In genomic region chr3:50604110-50604621, GRCh38 we compare ENCODE assay signal across 8 cellular contexts. TPM values are rescaled to one million over a fixed set of nuclear protein-coding genes. Genes with fewer than 3 reads are reported as not detected.
DNase-seq lines count a peak whose midpoint lies in the region; ATAC-seq and TF ChIP-seq lines count a peak whose summit lies in the region.
"Had no signal": no experiment of that assay in that cellular context is flagged by ENCODE, and none has a peak within 500 bp of the region (broad histone marks: within the 10 kb centered on the region; RNA-seq: fewer than 3 reads in every experiment).

No MANE protein-coding gene starts in this region.

- intact Hi-C loops in esophagus muscularis mucosa (cut with DNase I) = no loop called here

- H3K36me3 Mint-ChIP-seq in activated naive CD4-positive, alpha-beta T cell treated with anti-CD3 and anti-CD28 coated beads, Interleukin-2, amount 10 ng/mL, durations not matched to agents 7 days and 5 days = peaks cover 89% of the 10 kb centered on the region

- ATAC-seq in thoracic aorta (ENCODE audit: insufficient number of reproducible peaks, low FRiP score, low read depth) = no peak
- no peak for ATAC-seq in GM19035 (IDR thresholded peaks at IDR 0.05; ENCODE audit: unreplicated experiment)
- no peak for ATAC-seq in HG03196 (IDR thresholded peaks at IDR 0.05; ENCODE audit: unreplicated experiment)

- CTCF ChIA-PET in activated naive CD4-positive, alpha-beta T cell treated with anti-CD3 and anti-CD28 coated beads, Interleukin-2, amount 10 ng/mL, durations not matched to agents 7 days and 5 days (lab: Charles Lee) = interaction anchor here (5.0 to 25.1 kb wide), 3 partner anchors 8 to 30 kb away, joined by 34 to 753 read pairs (median 257); partner anchors contain the start of genes C3orf18, CISH and HEMK1

- H3K4me3 ChIP-seq in esophagus muscularis mucosa = no peak overlapping the region
- H3K4me3 ChIP-seq in thoracic aorta = no peak overlapping the region

- TF ChIP-seq EP300 in esophagus muscularis mucosa (IDR thresholded peaks at IDR 0.05) = no peak

- H3K4me3 Mint-ChIP-seq in activated naive CD4-positive, alpha-beta T cell treated with anti-CD3 and anti-CD28 coated beads, Interleukin-2, amount 10 ng/mL, durations not matched to agents 7 days and 5 days = peak overlapping the region; percentile 98

- H3K27me3 Mint-ChIP-seq in activated naive CD4-positive, alpha-beta T cell treated with anti-CD3 and anti-CD28 coated beads, Interleukin-2, amount 10 ng/mL, durations not matched to agents 7 days and 5 days = peaks cover 13% of the 10 kb centered on the region

- DNase-seq in activated naive CD4-positive, alpha-beta T cell treated with anti-CD3 and anti-CD28 coated beads, Interleukin-2, amount 10 ng/mL, durations not matched to agents 7 days and 5 days = peak; percentile 23
- no peak for DNase-seq in activated naive CD4-positive, alpha-beta T cell treated with anti-CD3 and anti-CD28 coated beads, Interleukin-2, amount 50 U/mL, for 16 hours
- DNase-seq in esophagus muscularis mucosa (ENCODE audit: extremely low spot score) (no peak), thoracic aorta (ENCODE audit: low spot score) (no peak)
- DNase-seq: anterior cingulate cortex, Kasumi-1 had no signal

- TF ChIP-seq POLR2A in esophagus muscularis mucosa (IDR thresholded peaks at IDR 0.05; ENCODE audit: low read depth) = no peak

- 85% methylated on average over 5 of the region's 5 CpGs for WGBS in esophagus muscularis mucosa

- H3K27me3 ChIP-seq in esophagus muscularis mucosa (no peaks in the 10 kb centered on the region), thoracic aorta (replicated peaks; ENCODE audit: insufficient read depth) (no peaks in the 10 kb centered on the region)

- H3K27ac Mint-ChIP-seq in activated naive CD4-positive, alpha-beta T cell treated with anti-CD3 and anti-CD28 coated beads, Interleukin-2, amount 10 ng/mL, durations not matched to agents 7 days and 5 days = peak overlapping the region; percentile 99

- peaks cover 9 to 52% (median 34%) of the 10 kb centered on the region in 4 donors for H3K36me3 ChIP-seq in esophagus muscularis mucosa
- peaks cover 17% of the 10 kb centered on the region for H3K36me3 ChIP-seq in thoracic aorta

- H3K4me1 ChIP-seq in esophagus muscularis mucosa = peaks cover 74 to 98% (median 85%) of the 10 kb centered on the region in 4 donors
- H3K4me1 ChIP-seq in thoracic aorta (ENCODE audit: control insufficient read depth in 1 of 2, low read depth in 2 of 2) = peaks cover 30 to 89% of the 10 kb centered on the region in 2 donors

- H3K27ac ChIP-seq in esophagus muscularis mucosa (replicated peaks in 1 of 4) (peak overlapping the region in 3 of 4 donors; percentile 84 to 99 (median 97)), thoracic aorta (peak overlapping the region; percentile 39 to 99)

- TF ChIP-seq CTCF in esophagus muscularis mucosa (IDR thresholded peaks at IDR 0.05) (no peak), thoracic aorta (IDR thresholded peaks at IDR 0.05) (no peak)

- H3K9me3 Mint-ChIP-seq in activated naive CD4-positive, alpha-beta T cell treated with anti-CD3 and anti-CD28 coated beads, Interleukin-2, amount 10 ng/mL, durations not matched to agents 7 days and 5 days = no peaks in the 10 kb centered on the region

- peaks cover 70% of the 10 kb centered on the region for H3K4me1 Mint-ChIP-seq in activated naive CD4-positive, alpha-beta T cell treated with anti-CD3 and anti-CD28 coated beads, Interleukin-2, amount 10 ng/mL, durations not matched to agents 7 days and 5 days

- H3K9me3 ChIP-seq in esophagus muscularis mucosa (no peaks in the 10 kb centered on the region), thoracic aorta (no peaks in the 10 kb centered on the region)

RNA-seq across cellular contexts. Expression of gene CISH, which starts 7.4 kb away (rescaled TPM):
- total RNA-seq in esophagus muscularis mucosa (10 to 100 TPM in 1 of 4 donors, 1 to 10 TPM in 3; 1.7 to 26.7 (median 4.4) TPM), thoracic aorta (10 to 100 TPM in 1 of 2 donors, 1 to 10 TPM in 1; 4.1 to 13.3 TPM)

RNA-seq across cellular contexts. Expression of gene MAPKAPK3, which starts 12.8 kb away (rescaled TPM):
- total RNA-seq in esophagus muscularis mucosa (10 to 100 TPM; 20.8 to 31.3 (median 27.2) TPM), thoracic aorta (10 to 100 TPM; 20.6 to 31.1 TPM)

RNA-seq across cellular contexts. Expression of gene HEMK1, which starts 34.8 kb away (rescaled TPM):
- total RNA-seq in esophagus muscularis mucosa = 10 to 100 TPM in 1 of 4 donors, 1 to 10 TPM in 3; 4.6 to 10.6 (median 6.3) TPM
- 10 to 100 TPM in 1 of 2 donors, 1 to 10 TPM in 1; 5.4 to 12.7 TPM for total RNA-seq in thoracic aorta

RNA-seq across cellular contexts. Expression of gene C3orf18, which starts 36.6 kb away (rescaled TPM):
- total RNA-seq in esophagus muscularis mucosa (10 to 100 TPM; 13.6 to 23.8 (median 18.9) TPM), thoracic aorta (10 to 100 TPM in 1 of 2 donors, 1 to 10 TPM in 1; 7.8 to 19.0 TPM)
